ENCODE assay signal across 12 cellular contexts in genomic region chr2:144230452-144231085, GRCh38.
DNase-seq lines count a peak whose midpoint lies in the region; ATAC-seq, FAIRE-seq and TF ChIP-seq lines count a peak whose summit lies in the region.
"Had no signal": no experiment of that assay in that cellular context is flagged by ENCODE, and none has a peak within 500 bp of the region (broad histone marks: within the 10 kb centered on the region; RNA-seq: fewer than 3 reads in every experiment).

No MANE protein-coding gene starts in this region.

- H3K36me3 ChIP-seq in keratinocyte (ENCODE audit: control insufficient read depth in 2 of 2, extremely low read depth in 1 of 2, insufficient read depth in 2 of 2, low read length in 2 of 2) (no peaks in the 10 kb centered on the region), HepG2 (replicated peaks in 1 of 2; ENCODE audit: control insufficient read depth in 1 of 2, insufficient read depth in 2 of 2, low read length in 2 of 2) (no peaks in the 10 kb centered on the region)
- H3K36me3 ChIP-seq: lower lobe of right lung had no signal

- H3K9me3 Mint-ChIP-seq in activated T-helper 17 cell treated with anti-CD3 and anti-CD28 coated beads, Interleukin-2, amount 50 U/mL, for 72 hours = no peaks in the 10 kb centered on the region
- H3K9me3 Mint-ChIP-seq: activated T-helper 1 cell treated with anti-CD3 and anti-CD28 coated beads, Interleukin-12 subunit alpha, Interleukin-12 subunit beta, Interleukin-2, Interleukin-4 antibody, amounts not matched to agents 30 ng/mL and 10 ng/mL and 1 ng/mL, durations not matched to agents 14 hours and 24 hours and 36 hours had no signal

- no peak for FAIRE-seq in keratinocyte (lab: Jason Lieb, UNC)
- FAIRE-seq in HepG2 (lab: Jason Lieb, UNC) = no peak

- POLR2A ChIA-PET in HepG2 (lab: Yijun Ruan, JAX) = no interaction called here

- ATAC-seq in activated T-helper 17 cell treated with anti-CD3 and anti-CD28 coated beads, Interleukin-2, amount 50 U/mL, for 72 hours (replicated peaks) = peak; percentile 37
- ATAC-seq in left ventricle myocardium superior = no peak
- no peak for ATAC-seq in HepG2
- ATAC-seq: lower lobe of right lung had no signal

- H3K27ac Mint-ChIP-seq in activated T-helper 17 cell treated with anti-CD3 and anti-CD28 coated beads, Interleukin-2, amount 50 U/mL, for 72 hours = peak overlapping the region; percentile 18
- H3K27ac Mint-ChIP-seq: activated T-helper 1 cell treated with anti-CD3 and anti-CD28 coated beads, Interleukin-12 subunit alpha, Interleukin-12 subunit beta, Interleukin-2, Interleukin-4 antibody, amounts not matched to agents 30 ng/mL and 10 ng/mL and 1 ng/mL, durations not matched to agents 14 hours and 24 hours and 36 hours had no signal

- CTCF ChIA-PET in HepG2 (lab: Yijun Ruan, JAX; ENCODE audit: low intra/inter-chr PET ratio, low total read pairs) = no interaction called here

- BruUV-seq in HepG2 (replicated peaks; lab: Mats Ljungman, UMichigan) = no TSS peak

- H3K27me3 Mint-ChIP-seq in activated T-helper 17 cell treated with anti-CD3 and anti-CD28 coated beads, Interleukin-2, amount 50 U/mL, for 72 hours = no peaks in the 10 kb centered on the region

- peak overlapping the region; percentile 54 for H3K27ac ChIP-seq in keratinocyte (ENCODE audit: control insufficient read depth, insufficient read depth, low read length)
- no peak overlapping the region for H3K27ac ChIP-seq in HepG2 (ENCODE audit: extremely low read length, insufficient read depth, low read length)
- H3K27ac ChIP-seq: lower lobe of right lung had no signal

- dilution Hi-C loops in keratinocyte (cut with MboI; ENCODE audit: extremely low pct_ligation_motif_present, low sequenced_read_pairs) = no loop called here

- H4K20me1 ChIP-seq in keratinocyte (ENCODE audit: control insufficient read depth, extremely low read depth, insufficient read depth, low read length) (no peaks in the 10 kb centered on the region), HepG2 (ENCODE audit: insufficient read depth, low read length) (no peaks in the 10 kb centered on the region)

- H3K4me2 ChIP-seq in keratinocyte (ENCODE audit: control insufficient read depth, extremely low read depth, insufficient read depth, low read depth, low read length) (no peak overlapping the region), HepG2 (ENCODE audit: low read depth, low read length) (no peak overlapping the region)

- peak overlapping the region; percentile 2 for H3K4me3 Mint-ChIP-seq in activated T-helper 17 cell treated with anti-CD3 and anti-CD28 coated beads, Interleukin-2, amount 50 U/mL, for 72 hours
- H3K4me3 Mint-ChIP-seq: activated T-helper 1 cell treated with anti-CD3 and anti-CD28 coated beads, Interleukin-12 subunit alpha, Interleukin-12 subunit beta, Interleukin-2, Interleukin-4 antibody, amounts not matched to agents 30 ng/mL and 10 ng/mL and 1 ng/mL, durations not matched to agents 14 hours and 24 hours and 36 hours had no signal

- peaks cover 27% of the 10 kb centered on the region for H3K4me1 Mint-ChIP-seq in activated T-helper 17 cell treated with anti-CD3 and anti-CD28 coated beads, Interleukin-2, amount 50 U/mL, for 72 hours

- H2AFZ ChIP-seq in keratinocyte (ENCODE audit: control insufficient read depth, low read length) = no peak overlapping the region
- no peak overlapping the region for H2AFZ ChIP-seq in HepG2 (ENCODE audit: low read length)

- H3K4me3 ChIP-seq in keratinocyte (ENCODE audit: control insufficient read depth in 2 of 3, extremely low read depth in 1 of 3, insufficient read depth in 2 of 3, low read depth in 1 of 3, low read length in 3 of 3) (no peak overlapping the region), HepG2 (replicated peaks in 1 of 3; ENCODE audit: insufficient read depth in 1 of 3, low read depth in 2 of 3, low read length in 3 of 3) (no peak overlapping the region)
- H3K4me3 ChIP-seq: lower lobe of right lung had no signal

- DNase-seq in Daoy (ENCODE audit: low read depth) (peak; percentile 24), KBM-7 (peak; percentile 52), keratinocyte (ENCODE audit: low read depth, low spot score) (no peak), DMS114 treated with DMSO at 0.1 percent for 48 hours (lab: John Stamatoyannopoulos, UW; ENCODE audit: unreplicated experiment) (no peak), left ventricle myocardium superior (no peak), HepG2 (ENCODE audit: low spot score) (no peak)
- DNase-seq in stimulated activated CD4-positive, alpha-beta T cell treated with anti-CD3 and anti-CD28 coated beads, Interleukin-1b, Interleukin-23, amount 100 ng/mL, for 48 hours = no peak
- DNase-seq: lower lobe of right lung; NCI-H2029 treated with DMSO at 0.1 percent for 48 hours; stimulated activated naive CD4-positive, alpha-beta T cell treated with Interleukin-2 at 50 U/mL for 16 hours had no signal

- H3K79me2 ChIP-seq in keratinocyte (ENCODE audit: control insufficient read depth, insufficient read depth, low read length) (no peaks in the 10 kb centered on the region), HepG2 (ENCODE audit: insufficient read depth, low read length) (no peaks in the 10 kb centered on the region)

- no peak for TF ChIP-seq POLR2A in HepG2 (IDR thresholded peaks at IDR 0.05; ENCODE audit: insufficient read depth in 1 of 2, low read depth in 2 of 2, low read length in 2 of 2)

- H3K36me3 Mint-ChIP-seq in activated T-helper 17 cell treated with anti-CD3 and anti-CD28 coated beads, Interleukin-2, amount 50 U/mL, for 72 hours (ENCODE audit: low read depth) = peaks cover 4% of the 10 kb centered on the region

- H3K9me3 ChIP-seq in keratinocyte (ENCODE audit: control insufficient read depth, low read depth, low read length) = no peaks in the 10 kb centered on the region
- H3K9me3 ChIP-seq in HepG2 (ENCODE audit: low read length) = no peaks in the 10 kb centered on the region
- H3K9me3 ChIP-seq: lower lobe of right lung had no signal

- no peak overlapping the region for H3K9ac ChIP-seq in keratinocyte (ENCODE audit: control insufficient read depth, extremely low read depth, insufficient read depth, low read length)
- no peak overlapping the region for H3K9ac ChIP-seq in HepG2 (ENCODE audit: insufficient read depth, low read depth, low read length)

- no peak for TF ChIP-seq RAD21 in HepG2 (CRISPR knock-in tag; IDR thresholded peaks at IDR 0.05)

- H3K4me1 ChIP-seq in keratinocyte (ENCODE audit: control insufficient read depth, extremely low read depth, insufficient read depth, low read length) (no peaks in the 10 kb centered on the region), HepG2 (ENCODE audit: insufficient read depth, low read length) (no peaks in the 10 kb centered on the region)
- H3K4me1 ChIP-seq: lower lobe of right lung had no signal

- WGBS in HepG2 (ENCODE audit: low lambda C conversion rate) = 84% methylated on average over 1 of the region's 1 CpG

- no peaks in the 10 kb centered on the region for H3K9me1 ChIP-seq in keratinocyte (ENCODE audit: control insufficient read depth, extremely low read depth, insufficient read depth, low read length)

- no peaks in the 10 kb centered on the region for H3K27me3 ChIP-seq in keratinocyte (ENCODE audit: control insufficient read depth, extremely low read depth, insufficient read depth, low read length)
- no peaks in the 10 kb centered on the region for H3K27me3 ChIP-seq in HepG2 (ENCODE audit: control insufficient read depth in 1 of 2, insufficient read depth in 2 of 2, low read length in 2 of 2)

- intact Hi-C loops in left ventricle myocardium superior (cut with micrococcal nuclease) = no loop called here
- intact Hi-C loops in HepG2 (cut with micrococcal nuclease; ENCODE audit: unreplicated experiment) = no loop called here

- TF ChIP-seq CTCF in keratinocyte (optimal IDR thresholded peaks at IDR 0.05 in 1 of 3, IDR thresholded peaks at IDR 0.05 in 1 of 3, conservative IDR thresholded peaks at IDR 0.05 in 1 of 3; ENCODE audit: extremely low read depth in 1 of 3, insufficient read depth in 2 of 3, low read length in 3 of 3) (no peak), HepG2 (CRISPR knock-in tag; IDR thresholded peaks at IDR 0.05) (no peak)

- in situ Hi-C loops in KBM-7 (cut with MboI; ENCODE audit: low pct_unique_long_range_greater_than_20kb, low sequenced_read_pairs) (no loop called here), HepG2 (cut with HindIII; ENCODE audit: extremely low pct_ligation_motif_present, low pct_unique_long_range_greater_than_20kb) (no loop called here)

- no peak for TF ChIP-seq EP300 in HepG2 (IDR thresholded peaks at IDR 0.05; ENCODE audit: low read depth in 2 of 2, low read length in 2 of 2)
- TF ChIP-seq EP300 in HepG2 (CRISPR knock-in tag; IDR thresholded peaks at IDR 0.05; ENCODE audit: borderline replicate concordance) = no peak

TF ChIP-seq in HepG2, 621 proteins besides CTCF, POLR2A, EP300 and RAD21:
- TF ChIP-seq HOXA9 (CRISPR knock-in tag; IDR thresholded peaks at IDR 0.05; ENCODE audit: borderline replicate concordance) (no peak), AGO2 (optimal IDR thresholded peaks at IDR 0.05; ENCODE audit: low read depth, low read length) (no peak), JUND (CRISPR knock-in tag; IDR thresholded peaks at IDR 0.05) (no peak)

Comparison
In these comparisons a context has a peak if more than half of its experiments do, and no peak if none do; other contexts are left out.
1. DNase-seq: peak in Daoy (single experiment) and KBM-7 (single experiment); none in keratinocyte (single experiment), DMS114 treated with DMSO at 0.1 percent for 48 hours (single experiment), left ventricle myocardium superior (single experiment), stimulated activated CD4-positive, alpha-beta T cell treated with anti-CD3 and anti-CD28 coated beads, Interleukin-1b, Interleukin-23, amount 100 ng/mL, for 48 hours (single experiment) and HepG2 (single experiment).